In the genomic region with DNA sequence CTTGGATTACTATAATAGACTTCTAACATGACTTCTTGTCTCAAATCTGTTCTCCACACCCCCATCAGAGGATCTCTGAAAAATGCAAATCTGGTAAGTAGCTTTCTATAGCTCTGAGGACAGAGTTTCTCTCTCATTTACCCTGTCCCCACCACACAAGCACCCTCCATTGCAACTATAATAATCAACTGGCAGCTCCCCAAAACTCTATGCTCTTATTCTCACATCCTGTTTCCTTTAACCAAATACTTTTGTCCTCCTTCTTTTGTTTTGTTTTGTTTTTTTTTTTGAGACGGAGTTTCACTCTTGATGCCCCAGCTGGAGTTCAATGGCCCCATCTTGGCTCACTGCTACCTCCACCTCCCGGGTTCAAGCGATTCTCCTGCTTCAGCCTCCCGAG, we compare ENCODE assay signal across 14 cellular contexts.
DNase-seq lines count a peak whose midpoint lies in the region; ATAC-seq lines count a peak whose summit lies in the region.
"Had no signal": no experiment of that assay in that cellular context is flagged by ENCODE, and none has a peak within 500 bp of the region (broad histone marks: within the 10 kb centered on the region; RNA-seq: fewer than 3 reads in every experiment).

No MANE protein-coding gene starts in this region.

- no peaks in the 10 kb centered on the region for H3K9me3 ChIP-seq in CD8-positive, alpha-beta memory T cell (ENCODE audit: low read length)

- ATAC-seq in GM18870 (IDR thresholded peaks at IDR 0.05; ENCODE audit: unreplicated experiment), result peak; percentile 87
- ATAC-seq in GM21515 (IDR thresholded peaks at IDR 0.05; ENCODE audit: unreplicated experiment), result peak; percentile 97
- ATAC-seq in HG03103 (IDR thresholded peaks at IDR 0.05; ENCODE audit: low read depth, unreplicated experiment), result peak; percentile 98
- ATAC-seq: Right ventricle myocardium inferior had no signal

- no peak overlapping the region for H3K4me3 Mint-ChIP-seq in dendritic cell treated with granulocyte-macrophage colony-stimulating factor and Interleukin-4, amounts not matched to agents 40 ng/mL and 50 ng/mL, for 4 days
- H3K4me3 Mint-ChIP-seq in CD8-positive, alpha-beta memory T cell, result no peak overlapping the region

- peaks cover 21% of the 10 kb centered on the region for H3K4me1 Mint-ChIP-seq in dendritic cell treated with granulocyte-macrophage colony-stimulating factor and Interleukin-4, amounts not matched to agents 40 ng/mL and 50 ng/mL, for 4 days (ENCODE audit: low read depth)
- H3K4me1 Mint-ChIP-seq in CD8-positive, alpha-beta memory T cell, result peaks cover 9 to 31% (median 19%) of the 10 kb centered on the region in 3 donors

- POLR2A ChIA-PET in CD8-positive, alpha-beta memory T cell (lab: Charles Lee), result no interaction called here

- DNase-seq in C1 segment of cervical spinal cord (lab: John Stamatoyannopoulos, UW), result no peak
- DNase-seq in activated CD8-positive, alpha-beta memory T cell treated with anti-CD3 and anti-CD28 coated beads for 24 hours, result no peak
- no peak for DNase-seq in CD8-positive, alpha-beta memory T cell
- no peak for DNase-seq in GOT3 (lab: John Stamatoyannopoulos, UW)
- DNase-seq: activated CD4-positive, alpha-beta T cell treated with anti-CD3 and anti-CD28 coated beads for 4 hours; amygdala; NCI-H2081 treated with DMSO at 0.1 percent for 48 hours; occipital lobe; trophoblast cell had no signal

- CTCF ChIA-PET in CD8-positive, alpha-beta memory T cell (lab: Charles Lee), result no interaction called here

- H3K27ac Mint-ChIP-seq in dendritic cell treated with granulocyte-macrophage colony-stimulating factor and Interleukin-4, amounts not matched to agents 40 ng/mL and 50 ng/mL, for 4 days, result peak overlapping the region; percentile 50
- H3K27ac Mint-ChIP-seq in CD8-positive, alpha-beta memory T cell, result peak overlapping the region in 4 of 8 donors; percentile 0 to 64 (median 23)

- peaks cover 53% of the 10 kb centered on the region for H3K36me3 Mint-ChIP-seq in dendritic cell treated with granulocyte-macrophage colony-stimulating factor and Interleukin-4, amounts not matched to agents 40 ng/mL and 50 ng/mL, for 4 days (ENCODE audit: low read depth)
- peaks cover 8 to 71% (median 22%) of the 10 kb centered on the region in 3 donors for H3K36me3 Mint-ChIP-seq in CD8-positive, alpha-beta memory T cell

- no peaks in the 10 kb centered on the region for H3K27me3 ChIP-seq in CD8-positive, alpha-beta memory T cell (ENCODE audit: insufficient read depth, low read length, poor library complexity, severe bottlenecking)

- H3K27ac ChIP-seq in CD8-positive, alpha-beta memory T cell (ENCODE audit: low read depth, low read length), result no peak overlapping the region

- no peaks in the 10 kb centered on the region for H3K9me3 Mint-ChIP-seq in dendritic cell treated with granulocyte-macrophage colony-stimulating factor and Interleukin-4, amounts not matched to agents 40 ng/mL and 50 ng/mL, for 4 days
- H3K9me3 Mint-ChIP-seq in CD8-positive, alpha-beta memory T cell, result no peaks in the 10 kb centered on the region

- H3K36me3 ChIP-seq in CD8-positive, alpha-beta memory T cell (ENCODE audit: insufficient read depth, low read length), result peaks cover 4% of the 10 kb centered on the region

- H3K27me3 Mint-ChIP-seq in dendritic cell treated with granulocyte-macrophage colony-stimulating factor and Interleukin-4, amounts not matched to agents 40 ng/mL and 50 ng/mL, for 4 days, result no peaks in the 10 kb centered on the region
- H3K27me3 Mint-ChIP-seq in CD8-positive, alpha-beta memory T cell, result no peaks in the 10 kb centered on the region

- intact Hi-C loops in dendritic cell treated with granulocyte-macrophage colony-stimulating factor and Interleukin-4, amounts not matched to agents 40 ng/mL and 50 ng/mL, for 4 days (cut with micrococcal nuclease), result no loop called here

- no peaks in the 10 kb centered on the region for H3K4me1 ChIP-seq in CD8-positive, alpha-beta memory T cell (ENCODE audit: insufficient read depth, low read length)

- H3K4me3 ChIP-seq in CD8-positive, alpha-beta memory T cell (ENCODE audit: low read length), result no peak overlapping the region
